ENCODE assay signal across 17 cellular contexts in the genomic region with DNA sequence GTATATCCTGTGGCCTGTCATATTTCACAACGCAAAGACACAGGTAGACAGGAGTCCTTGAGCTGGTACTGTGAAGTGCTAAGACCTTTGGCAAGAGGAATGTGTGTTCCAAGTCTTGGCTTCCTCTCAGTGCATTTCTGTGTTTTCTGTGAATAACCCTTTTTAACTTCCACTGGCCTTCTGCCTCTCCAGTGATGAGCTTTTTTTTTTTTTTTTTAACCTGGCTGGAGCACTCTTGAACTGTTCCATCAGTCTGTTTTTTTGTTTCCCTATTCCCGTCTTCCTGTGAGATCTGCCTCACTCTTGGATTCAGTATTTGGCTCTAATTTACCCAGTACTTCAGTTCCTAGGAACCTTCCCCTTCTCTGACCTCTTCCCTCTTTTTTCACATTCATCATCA.
DNase-seq lines count a peak whose midpoint lies in the region; ATAC-seq and TF ChIP-seq lines count a peak whose summit lies in the region.
"Had no signal": no experiment of that assay in that cellular context is flagged by ENCODE, and none has a peak within 500 bp of the region (broad histone marks: within the 10 kb centered on the region; RNA-seq: fewer than 3 reads in every experiment).

No MANE protein-coding gene starts in this region.

- ATAC-seq in Right ventricle myocardium inferior, result peak; percentile 70
- no peak for ATAC-seq in stimulated activated naive CD8-positive, alpha-beta T cell treated with anti-CD3 and anti-CD28 coated beads, Interleukin-15, Interleukin-2, amounts not matched to agents 100 U/mL and 50 U/mL, for 24 hours
- ATAC-seq in GM18505 (IDR thresholded peaks at IDR 0.05; ENCODE audit: unreplicated experiment), result no peak
- ATAC-seq: A549 had no signal

- intact Hi-C loops in Right ventricle myocardium inferior (cut with DNase I) (loop anchor here (5.0 kb wide), 1 partner anchor 49 kb away; no protein-coding TSS in a partner anchor), cardiac septum (cut with DNase I) (loop anchor here (5.0 to 10.0 kb wide), 3 partner anchors 49 to 213 kb away; a partner anchor contains a TSS)

- H3K36me3 ChIP-seq in fibroblast of lung (ENCODE audit: control insufficient read depth, insufficient read depth, low read length), result peaks cover 12% of the 10 kb centered on the region

- DNase-seq in Right ventricle myocardium inferior (ENCODE audit: missing footprints) (no peak), cardiac septum (ENCODE audit: low spot score) (no peak), fibroblast of lung (ENCODE audit: low read depth in 2 of 2) (peak in 1 of 2 donors; percentile 45), medulla oblongata (ENCODE audit: extremely low spot score) (peak; percentile 51), NCI-H69 (lab: John Stamatoyannopoulos, UW) (no peak), progenitor cell of endocrine pancreas (ENCODE audit: low spot score, unreplicated experiment) (no peak)
- no peak for DNase-seq in stimulated activated naive CD8-positive, alpha-beta T cell treated with anti-CD3 and anti-CD28 coated beads, Interleukin-15, Interleukin-2, amounts not matched to agents 100 U/mL and 50 U/mL, for 24 hours
- DNase-seq: activated naive CD4-positive, alpha-beta T cell treated with Interleukin-2 at 50 U/mL for 16 hours; cortex of kidney; erythroblast; islet precursor cell; mesendoderm; NCI-H1436; tibial artery had no signal

- H2AFZ ChIP-seq in fibroblast of lung (ENCODE audit: low read length), result no peak overlapping the region

- H4K20me1 ChIP-seq in fibroblast of lung (ENCODE audit: control insufficient read depth, extremely low read depth, insufficient read depth, low read length), result no peaks in the 10 kb centered on the region

- H3K27me3 ChIP-seq in fibroblast of lung (ENCODE audit: control insufficient read depth, insufficient read depth, low read length), result no peaks in the 10 kb centered on the region
- H3K27me3 ChIP-seq: tibial artery had no signal

- no peaks in the 10 kb centered on the region for H3K27me3 Mint-ChIP-seq in progenitor cell of endocrine pancreas

- no peaks in the 10 kb centered on the region for H3K9me3 ChIP-seq in fibroblast of lung (ENCODE audit: control insufficient read depth, insufficient read depth, low read depth, low read length)
- H3K9me3 ChIP-seq: A549, tibial artery had no signal

- peaks cover 24% of the 10 kb centered on the region for H3K4me1 ChIP-seq in fibroblast of lung (ENCODE audit: control insufficient read depth, extremely low read depth, insufficient read depth, low read length)
- H3K4me1 ChIP-seq: A549, tibial artery had no signal

- no peaks in the 10 kb centered on the region for H3K4me1 Mint-ChIP-seq in progenitor cell of endocrine pancreas (ENCODE audit: low read depth)

- peaks cover 11% of the 10 kb centered on the region for H3K36me3 Mint-ChIP-seq in progenitor cell of endocrine pancreas (ENCODE audit: insufficient read depth)

- H3K4me3 ChIP-seq in fibroblast of lung (replicated peaks in 1 of 4; ENCODE audit: control extremely low read depth in 1 of 4, insufficient read depth in 1 of 4, low read depth in 3 of 4, low read length in 4 of 4), result no peak overlapping the region
- H3K4me3 ChIP-seq: A549, tibial artery had no signal

- no peak for TF ChIP-seq POLR2A in GM18505 (IDR thresholded peaks at IDR 0.05; ENCODE audit: borderline replicate concordance, extremely low read depth, insufficient read depth, insufficient read length)

- H3K4me3 Mint-ChIP-seq in progenitor cell of endocrine pancreas (ENCODE audit: low read depth), result no peak overlapping the region

- no peak overlapping the region for H3K4me2 ChIP-seq in fibroblast of lung (ENCODE audit: extremely low read depth, insufficient read depth, low read length)
- H3K4me2 ChIP-seq: A549 had no signal

- TF ChIP-seq CTCF in fibroblast of lung (conservative IDR thresholded peaks at IDR 0.05 in 1 of 2, IDR thresholded peaks at IDR 0.05 in 1 of 2; ENCODE audit: low read depth in 1 of 2, low read length in 2 of 2) (no peak), progenitor cell of endocrine pancreas (IDR thresholded peaks at IDR 0.05; ENCODE audit: unreplicated experiment) (no peak)

- H3K27ac Mint-ChIP-seq in progenitor cell of endocrine pancreas, result no peak overlapping the region

- no peak overlapping the region for H3K9ac ChIP-seq in fibroblast of lung (ENCODE audit: insufficient read depth, low read length)

- H3K27ac ChIP-seq in fibroblast of lung (ENCODE audit: insufficient read depth, low read length), result peak overlapping the region; percentile 34
- H3K27ac ChIP-seq: A549, C4-2B, tibial artery had no signal

- no peaks in the 10 kb centered on the region for H3K79me2 ChIP-seq in fibroblast of lung (ENCODE audit: control insufficient read depth, insufficient read depth, low read length)

- no peaks in the 10 kb centered on the region for H3K9me3 Mint-ChIP-seq in progenitor cell of endocrine pancreas (ENCODE audit: low read depth)
